In genomic region chr11:9313648-9314290, GRCh38 we compare ENCODE assay signal across 8 cellular contexts. TPM values are rescaled to one million over a fixed set of nuclear protein-coding genes. Genes with fewer than 3 reads are reported as not detected.
DNase-seq lines count a peak whose midpoint lies in the region; ATAC-seq and TF ChIP-seq lines count a peak whose summit lies in the region.

No MANE protein-coding gene starts in this region.

- H3K36me3 Mint-ChIP-seq in activated naive CD8-positive, alpha-beta T cell treated with anti-CD3 and anti-CD28 coated beads for 36 hours: peaks cover 20% of the 10 kb centered on the region

- H3K4me3 Mint-ChIP-seq in activated naive CD8-positive, alpha-beta T cell treated with anti-CD3 and anti-CD28 coated beads for 36 hours: peak overlapping the region; percentile 96

- peak overlapping the region; percentile 92 for H2AFZ ChIP-seq in MM.1S (ENCODE audit: low read length)

- peak overlapping the region; percentile 95 for H3K4me2 ChIP-seq in MM.1S (ENCODE audit: low read depth, low read length)

- TF ChIP-seq CTCF in MM.1S (IDR thresholded peaks at IDR 0.05; ENCODE audit: low read length) (no peak), right atrium auricular region (IDR thresholded peaks at IDR 0.05) (no peak)

- H3K27me3 ChIP-seq in MM.1S (replicated peaks; ENCODE audit: insufficient read depth, low read length) (no peaks in the 10 kb centered on the region), right atrium auricular region (no peaks in the 10 kb centered on the region)

- peaks cover 3% of the 10 kb centered on the region for H3K27me3 Mint-ChIP-seq in activated naive CD8-positive, alpha-beta T cell treated with anti-CD3 and anti-CD28 coated beads for 36 hours

- peaks cover 14% of the 10 kb centered on the region for H3F3A ChIP-seq in MM.1S (ENCODE audit: insufficient read depth, low read length)

- no peaks in the 10 kb centered on the region for H3K9me2 ChIP-seq in MM.1S (replicated peaks; ENCODE audit: insufficient read depth, low read length)

- ATAC-seq in GM21717 (IDR thresholded peaks at IDR 0.05; ENCODE audit: unreplicated experiment) (peak; percentile 34), sciatic nerve (peak; percentile 33)

- H4K20me1 ChIP-seq in MM.1S (ENCODE audit: insufficient read depth, low read length): no peaks in the 10 kb centered on the region

- intact Hi-C loops in sciatic nerve (cut with DNase I): no loop called here

- peaks cover 1% of the 10 kb centered on the region for H3K9me3 Mint-ChIP-seq in activated naive CD8-positive, alpha-beta T cell treated with anti-CD3 and anti-CD28 coated beads for 36 hours

- H3K4me3 ChIP-seq in MM.1S (ENCODE audit: low read length) (peak overlapping the region; percentile 94), right atrium auricular region (peak overlapping the region; percentile 91 to 94)

- H3K27ac ChIP-seq in MM.1S (ENCODE audit: low read length) (peak overlapping the region; percentile 50; the same call in 1 of the 2 replicates), right atrium auricular region (peak overlapping the region; percentile 75 to 85)

- DNase-seq in ELR (ENCODE audit: low read depth): peak; percentile 52
- peak; percentile 27 for DNase-seq in MM.1S
- no peak for DNase-seq in activated naive CD8-positive, alpha-beta T cell treated with anti-CD3 and anti-CD28 coated beads for 36 hours
- no peak for DNase-seq in right atrium auricular region (ENCODE audit: low spot score)
- no peak for DNase-seq in sciatic nerve (ENCODE audit: low spot score)
- DNase-seq in NCI-H1694 treated with DMSO at 0.1 percent for 48 hours (lab: John Stamatoyannopoulos, UW): no peak
- no peak for DNase-seq in NK-92 treated with Interleukin-12 subunit alpha and Interleukin-12 subunit beta, amount 100 ng/mL, for 24 hours (lab: John Stamatoyannopoulos, UW)

- peak overlapping the region; percentile 87 for H3K9ac ChIP-seq in MM.1S (ENCODE audit: low read length)

- H3K4me1 ChIP-seq in MM.1S (ENCODE audit: low read length) (peaks cover 4% of the 10 kb centered on the region; the same call in 1 of the 2 replicates), right atrium auricular region (peaks cover 0 to 16% of the 10 kb centered on the region in 2 donors)

- H3K36me3 ChIP-seq in MM.1S (replicated peaks; ENCODE audit: insufficient read depth, low read length) (no peaks in the 10 kb centered on the region), right atrium auricular region (no peaks in the 10 kb centered on the region)

- H3K27ac Mint-ChIP-seq in activated naive CD8-positive, alpha-beta T cell treated with anti-CD3 and anti-CD28 coated beads for 36 hours: peak overlapping the region; percentile 96

- H3K4me1 Mint-ChIP-seq in activated naive CD8-positive, alpha-beta T cell treated with anti-CD3 and anti-CD28 coated beads for 36 hours: peaks cover 38% of the 10 kb centered on the region

- H3K9me3 ChIP-seq in MM.1S (replicated peaks; ENCODE audit: insufficient read depth, low read length): no peaks in the 10 kb centered on the region
- H3K9me3 ChIP-seq in right atrium auricular region: no peaks in the 10 kb centered on the region

- H3K79me2 ChIP-seq in MM.1S (ENCODE audit: low read length): peaks cover 54% of the 10 kb centered on the region

RNA-seq across cellular contexts. Expression of gene TMEM41B, which starts 0.6 kb away (rescaled TPM):
- total RNA-seq in activated naive CD8-positive, alpha-beta T cell treated with anti-CD3 and anti-CD28 coated beads for 36 hours: 10 to 100 TPM; 20.1 to 20.5 TPM
- total RNA-seq in right atrium auricular region: 10 to 100 TPM; 16.9 to 20.4 TPM
- total RNA-seq in sciatic nerve: 41.1 TPM

RNA-seq across cellular contexts. Expression of gene DENND5A, which starts 48.6 kb away (rescaled TPM):
- 10 to 100 TPM; 46.5 to 50.9 TPM for total RNA-seq in activated naive CD8-positive, alpha-beta T cell treated with anti-CD3 and anti-CD28 coated beads for 36 hours
- total RNA-seq in right atrium auricular region: 10 to 100 TPM; 75.8 to 96.7 TPM
- 147 TPM for total RNA-seq in sciatic nerve

Comparison
In these comparisons a context has a peak if more than half of its experiments do, and no peak if none do; other contexts are left out.
1. DNase-seq: peak in ELR (single experiment) and MM.1S (single experiment); none in activated naive CD8-positive, alpha-beta T cell treated with anti-CD3 and anti-CD28 coated beads for 36 hours (single experiment), right atrium auricular region (single experiment), sciatic nerve (single experiment), NCI-H1694 treated with DMSO at 0.1 percent for 48 hours (single experiment) and NK-92 treated with Interleukin-12 subunit alpha and Interleukin-12 subunit beta, amount 100 ng/mL, for 24 hours (single experiment).